In the genomic region with DNA sequence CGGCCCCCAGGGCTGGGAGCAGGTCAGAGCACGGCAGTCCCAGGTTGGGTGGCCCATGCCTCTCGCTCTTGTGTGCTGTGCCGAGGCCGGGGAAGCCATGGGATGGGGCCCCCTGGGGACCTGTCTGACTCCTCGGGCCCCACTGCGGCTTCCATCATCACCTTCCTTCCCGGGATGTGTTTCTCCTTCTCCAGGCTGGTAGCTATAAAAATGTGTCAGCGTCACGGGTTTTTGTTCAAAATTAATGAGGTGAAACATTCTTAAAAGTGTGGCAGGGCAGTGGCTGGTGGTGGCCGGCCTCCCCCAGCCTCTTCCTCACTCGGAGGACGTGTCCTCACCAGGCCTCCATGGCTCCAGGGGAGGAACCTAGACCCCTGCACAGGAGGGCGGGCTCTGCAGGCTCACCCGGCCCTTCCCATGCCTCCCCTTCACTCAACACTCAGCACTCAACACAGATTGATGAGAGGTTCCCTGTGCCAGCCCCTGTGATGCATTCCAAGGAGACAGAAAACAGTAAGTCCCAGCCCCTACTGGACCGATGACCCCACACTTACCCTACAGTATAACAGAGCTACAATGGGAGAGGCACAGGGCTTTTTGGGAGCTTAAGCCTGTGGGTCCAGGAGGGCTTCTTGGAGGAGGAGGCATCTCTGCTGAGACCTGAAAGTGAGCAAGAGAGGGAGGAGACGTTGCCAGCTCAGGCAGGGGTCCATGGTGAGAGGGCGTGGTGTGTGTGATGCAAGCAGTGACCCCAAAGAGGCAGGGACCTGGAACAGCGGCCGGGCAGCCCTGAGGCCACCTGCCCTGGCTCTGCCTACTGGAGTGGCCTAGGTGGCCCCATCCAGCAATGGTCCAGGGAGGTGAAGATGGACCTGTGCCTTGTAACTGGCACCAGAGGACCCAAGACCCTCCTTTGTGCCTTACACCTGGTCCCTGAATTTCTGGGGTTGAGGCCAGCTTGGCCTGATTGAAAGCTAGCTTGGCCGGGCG, we compare ENCODE assay signal across 1 cellular context.
TF ChIP-seq lines count a peak whose summit lies in the region.

No MANE protein-coding gene starts in this region.

TF ChIP-seq in HEK293, 187 proteins besides CTCF, POLR2A, EP300 and RAD21 (continued from another document):
- no peak for TF ChIP-seq ZNF148 (tag by site-specific recombination; IDR thresholded peaks at IDR 0.05; ENCODE audit: borderline replicate concordance)
- TF ChIP-seq ATF2 (tag by site-specific recombination; IDR thresholded peaks at IDR 0.05; ENCODE audit: low read depth): no peak
TF ChIP-seq in HEK293: peak in this region for 29.
